In the genomic region with DNA sequence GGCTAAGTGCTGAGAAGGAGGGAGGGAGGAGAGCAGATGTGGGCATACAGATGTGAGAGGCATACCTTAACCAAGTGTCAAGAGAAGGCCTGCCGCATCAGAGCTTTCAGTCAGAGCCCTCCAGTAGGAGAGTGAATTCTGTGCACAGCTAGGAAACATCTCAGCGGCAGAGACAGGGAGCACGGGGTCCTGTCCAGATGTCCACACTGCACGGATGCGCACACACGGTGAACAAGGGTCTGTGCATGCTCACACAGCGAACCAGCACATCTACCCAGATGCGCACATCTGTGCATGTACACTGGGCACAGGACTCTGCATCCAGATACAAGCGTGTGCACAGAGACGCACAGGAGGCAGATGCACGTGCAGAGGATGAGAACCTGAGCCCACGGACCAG, we compare ENCODE assay signal across 21 cellular contexts.
DNase-seq lines count a peak whose midpoint lies in the region; ATAC-seq, FAIRE-seq and TF ChIP-seq lines count a peak whose summit lies in the region.
"Had no signal": no experiment of that assay in that cellular context is flagged by ENCODE, and none has a peak within 500 bp of the region (broad histone marks: within the 10 kb centered on the region; RNA-seq: fewer than 3 reads in every experiment).

No MANE protein-coding gene starts in this region.

- DNase-seq in natural killer cell (no peak), H1 (ENCODE audit: low read depth in 1 of 2, low spot score in 2 of 2) (no peak), posterior vena cava (ENCODE audit: low spot score) (peak; percentile 35), urothelium cell line (ENCODE audit: low spot score) (no peak), SHP77 treated with DMSO at 0.1 percent for 48 hours (lab: John Stamatoyannopoulos, UW) (no peak)
- DNase-seq in natural killer cell treated with Interleukin-12 subunit alpha and Interleukin-12 subunit beta and Interleukin-15 and Interleukin-18, amount 100 ng/mL, for 72 hours (ENCODE audit: low spot score): no peak
- DNase-seq: C1 segment of cervical spinal cord; Calu3; CD4-positive, alpha-beta memory T cell; COR-L47; DMS53; DMS79 treated with DMSO at 0.1 percent for 48 hours; GF-D8; HFFc6 had no signal

- H3K36me3 Mint-ChIP-seq in natural killer cell: no peaks in the 10 kb centered on the region
- H3K36me3 Mint-ChIP-seq in natural killer cell treated with Interleukin-12 subunit alpha and Interleukin-12 subunit beta and Interleukin-15 and Interleukin-18, amount 100 ng/mL, for 72 hours: no peaks in the 10 kb centered on the region
- H3K36me3 Mint-ChIP-seq: CD4-positive, alpha-beta memory T cell had no signal

- H4K20me1 ChIP-seq in H1 (replicated peaks in 1 of 2; ENCODE audit: control insufficient read depth in 1 of 2, insufficient read depth in 2 of 2, low read length in 2 of 2): no peaks in the 10 kb centered on the region

- no peaks in the 10 kb centered on the region for H3K36me3 ChIP-seq in H1 (ENCODE audit: control insufficient read depth in 2 of 4, insufficient read depth in 4 of 4, low read length in 3 of 4)
- H3K36me3 ChIP-seq: HAP-1 had no signal

- no peak overlapping the region for H3K27ac Mint-ChIP-seq in natural killer cell
- H3K27ac Mint-ChIP-seq in natural killer cell treated with Interleukin-12 subunit alpha and Interleukin-12 subunit beta and Interleukin-15 and Interleukin-18, amount 100 ng/mL, for 72 hours: no peak overlapping the region
- H3K27ac Mint-ChIP-seq: CD4-positive, alpha-beta memory T cell; GM23338; HFFc6 had no signal

- no peak overlapping the region for H3K4me2 ChIP-seq in H1 (ENCODE audit: insufficient read depth in 1 of 2, low read depth in 2 of 2, low read length in 2 of 2)
- H3K4me2 ChIP-seq: GM23338 had no signal

- H2BK12ac ChIP-seq in H1 (ENCODE audit: low read depth, low read length): no peak overlapping the region

- TF ChIP-seq EP300 in H1 (IDR thresholded peaks at IDR 0.05; ENCODE audit: borderline replicate concordance in 1 of 2, low read depth in 2 of 2, low read length in 2 of 2): no peak

- no peak for TF ChIP-seq CTCF in natural killer cell (IDR thresholded peaks at IDR 0.05)
- TF ChIP-seq CTCF in H1 (IDR thresholded peaks at IDR 0.05; ENCODE audit: control extremely low read depth in 1 of 3, insufficient read depth in 1 of 3, low read depth in 1 of 3, low read length in 3 of 3): no peak

- 0 out of 2 replicates have a peak overlapping the region, but pooled peaks have one; percentile 80 for H2BK20ac ChIP-seq in H1 (ENCODE audit: low read length)

- H3K23me2 ChIP-seq in H1 (ENCODE audit: low read depth, low read length): no peaks in the 10 kb centered on the region

- no peak overlapping the region for H3K56ac ChIP-seq in H1 (replicated peaks; ENCODE audit: insufficient read length, low read depth, low read length)

- no peak overlapping the region for H2AFZ ChIP-seq in H1 (ENCODE audit: low read length)
- H2AFZ ChIP-seq: GM23338 had no signal

- H3K79me2 ChIP-seq in H1 (ENCODE audit: control insufficient read depth in 1 of 2, insufficient read depth in 2 of 2, low read length in 2 of 2): no peaks in the 10 kb centered on the region

- H3K27ac ChIP-seq in H1 (ENCODE audit: low read depth, low read length): no peak overlapping the region

- H2BK120ac ChIP-seq in H1 (replicated peaks; ENCODE audit: low read depth, low read length): no peak overlapping the region

- H3K27me3 ChIP-seq in H1 (replicated peaks in 1 of 4; ENCODE audit: control insufficient read depth in 3 of 4, extremely low read depth in 1 of 4, insufficient read depth in 3 of 4, low read length in 3 of 4): no peaks in the 10 kb centered on the region; a peak in 1 of 7 replicates

- H3K14ac ChIP-seq in H1 (ENCODE audit: insufficient read length): no peak overlapping the region

- peak overlapping the region; percentile 50 for H4K91ac ChIP-seq in H1 (replicated peaks; ENCODE audit: insufficient read length, low read length)

- no peak for TF ChIP-seq POLR2A in H1 (IDR thresholded peaks at IDR 0.05; ENCODE audit: control extremely low read depth in 1 of 2, low read depth in 2 of 2, low read length in 2 of 2)

- no peak overlapping the region for H3K4me3 ChIP-seq in H1 (ENCODE audit: extremely low read depth in 1 of 4, insufficient read depth in 2 of 4, low read depth in 3 of 4, low read length in 4 of 4)
- H3K4me3 ChIP-seq: GM23338, HAP-1 had no signal

- H3K4me1 Mint-ChIP-seq in natural killer cell: peaks cover 9 to 14% of the 10 kb centered on the region in 2 donors
- peaks cover 0 to 11% of the 10 kb centered on the region in 2 donors for H3K4me1 Mint-ChIP-seq in natural killer cell treated with Interleukin-12 subunit alpha and Interleukin-12 subunit beta and Interleukin-15 and Interleukin-18, amount 100 ng/mL, for 72 hours (ENCODE audit: low read depth in 2 of 2)

- H3K18ac ChIP-seq in H1 (ENCODE audit: extremely low read depth, low read length): no peak overlapping the region

- H3K9ac ChIP-seq in H1 (replicated peaks in 1 of 4; ENCODE audit: extremely low read depth in 1 of 4, low read depth in 3 of 4, low read length in 3 of 4): no peak overlapping the region

- FAIRE-seq in H1 (lab: Jason Lieb, UNC) (no peak), urothelium cell line (lab: Jason Lieb, UNC) (peak; percentile 20)
- FAIRE-seq: GM12891, GM18507, H54 had no signal

- H3K9me3 ChIP-seq in H1 (ENCODE audit: insufficient read depth in 2 of 2, low read depth in 1 of 2, low read length in 1 of 2): no peaks in the 10 kb centered on the region
- H3K9me3 ChIP-seq: HAP-1 had no signal

- H3K79me1 ChIP-seq in H1 (ENCODE audit: low read depth, low read length): no peaks in the 10 kb centered on the region

- 85% methylated on average over 12 of the region's 12 CpGs; no CpG with 5 or more reads in 1 of the 2 experiments for WGBS in H1 (ENCODE audit: extremely low coverage in 1 of 2, insufficient coverage in 1 of 2, insufficient read length in 1 of 2, insufficient replicate concordance in 2 of 2, low coverage in 1 of 2, low lambda C conversion rate in 2 of 2, missing lambda C conversion rate in 1 of 2), 2 experiments

- H3K4me3 Mint-ChIP-seq in natural killer cell: peak overlapping the region; percentile 22
- H3K4me3 Mint-ChIP-seq in natural killer cell treated with Interleukin-12 subunit alpha and Interleukin-12 subunit beta and Interleukin-15 and Interleukin-18, amount 100 ng/mL, for 72 hours: no peak overlapping the region
- H3K4me3 Mint-ChIP-seq: GM23338, HFFc6 had no signal

- H2BK15ac ChIP-seq in H1 (ENCODE audit: low read length): no peak overlapping the region; the same call in 1 of the 2 replicates

- intact Hi-C loops in natural killer cell (cut with micrococcal nuclease): no loop called here
- intact Hi-C loops in posterior vena cava (cut with DNase I): no loop called here

- no peak overlapping the region for H3K23ac ChIP-seq in H1 (ENCODE audit: insufficient read length)

- no peak overlapping the region for H4K5ac ChIP-seq in H1 (ENCODE audit: insufficient read length, low read depth, low read length)

- H3K27me3 Mint-ChIP-seq in natural killer cell (ENCODE audit: low read depth in 2 of 2): no peaks in the 10 kb centered on the region
- peaks cover 0 to 14% of the 10 kb centered on the region in 2 donors for H3K27me3 Mint-ChIP-seq in natural killer cell treated with Interleukin-12 subunit alpha and Interleukin-12 subunit beta and Interleukin-15 and Interleukin-18, amount 100 ng/mL, for 72 hours

- CTCF ChIA-PET in H1 (lab: Charles Lee; ENCODE audit: partially characterized antibody): interaction anchor here (0.6 to 9.2 kb wide), 3 partner anchors 7 to 593 kb away, joined by 3 to 95 read pairs (median 34); no protein-coding TSS in a partner anchor

- H3K4me1 ChIP-seq in H1 (replicated peaks in 1 of 4; ENCODE audit: control insufficient read depth in 3 of 4, insufficient read depth in 4 of 4, low read length in 3 of 4): peaks cover 2 to 9% (median 6%) of the 10 kb centered on the region in 4 experiments
- H3K4me1 ChIP-seq: HAP-1 had no signal

- TF ChIP-seq RAD21 in H1 (IDR thresholded peaks at IDR 0.05 in 1 of 2, conservative IDR thresholded peaks at IDR 0.05 in 1 of 2; ENCODE audit: low read depth in 2 of 2, low read length in 2 of 2): no peak

- no peak overlapping the region for H3K4ac ChIP-seq in H1 (replicated peaks; ENCODE audit: insufficient read length, low read depth, low read length)

- no peak overlapping the region for H4K8ac ChIP-seq in H1 (ENCODE audit: extremely low read depth, insufficient read depth, low read length)

- H2BK5ac ChIP-seq in H1 (ENCODE audit: low read depth, low read length): no peak overlapping the region

- POLR2A ChIA-PET in H1 (lab: Charles Lee; ENCODE audit: partially characterized antibody): no interaction called here

- no peak overlapping the region for H2AK5ac ChIP-seq in H1 (ENCODE audit: low read depth, low read length)

- H3K9me3 Mint-ChIP-seq in natural killer cell: no peaks in the 10 kb centered on the region
- no peaks in the 10 kb centered on the region for H3K9me3 Mint-ChIP-seq in natural killer cell treated with Interleukin-12 subunit alpha and Interleukin-12 subunit beta and Interleukin-15 and Interleukin-18, amount 100 ng/mL, for 72 hours
- H3K9me3 Mint-ChIP-seq: CD4-positive, alpha-beta memory T cell; GM23338 had no signal

- ATAC-seq in natural killer cell (no peak), HG03025 (IDR thresholded peaks at IDR 0.05; ENCODE audit: low FRiP score, unreplicated experiment) (no peak), HG02840 (IDR thresholded peaks at IDR 0.05; ENCODE audit: low FRiP score, unreplicated experiment) (no peak)
- no peak for ATAC-seq in natural killer cell treated with Interleukin-12 subunit alpha and Interleukin-12 subunit beta and Interleukin-15 and Interleukin-18, amount 100 ng/mL, for 72 hours
- ATAC-seq: GM23338 had no signal

TF ChIP-seq in H1, 55 proteins besides CTCF, POLR2A, EP300 and RAD21 (continues in another document):
- TF ChIP-seq CBX5 (IDR thresholded peaks at IDR 0.05; ENCODE audit: low read depth, low read length) (no peak), NRF1 (IDR thresholded peaks at IDR 0.05; ENCODE audit: low read depth, low read length) (no peak), CHD2 (IDR thresholded peaks at IDR 0.05; ENCODE audit: low read length) (no peak), HDAC2 (IDR thresholded peaks at IDR 0.05; ENCODE audit: borderline replicate concordance in 1 of 2, low read depth in 2 of 2, low read length in 2 of 2) (no peak), BACH1 (IDR thresholded peaks at IDR 0.05; ENCODE audit: low read length) (no peak)
- TF ChIP-seq, protein P1, sequence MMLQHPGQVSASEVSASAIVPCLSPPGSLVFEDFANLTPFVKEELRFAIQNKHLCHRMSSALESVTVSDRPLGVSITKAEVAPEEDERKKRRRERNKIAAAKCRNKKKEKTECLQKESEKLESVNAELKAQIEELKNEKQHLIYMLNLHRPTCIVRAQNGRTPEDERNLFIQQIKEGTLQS (IDR thresholded peaks at IDR 0.05; ENCODE audit: insufficient read depth, low read depth, low read length): no peak
- TF ChIP-seq, protein P2, sequence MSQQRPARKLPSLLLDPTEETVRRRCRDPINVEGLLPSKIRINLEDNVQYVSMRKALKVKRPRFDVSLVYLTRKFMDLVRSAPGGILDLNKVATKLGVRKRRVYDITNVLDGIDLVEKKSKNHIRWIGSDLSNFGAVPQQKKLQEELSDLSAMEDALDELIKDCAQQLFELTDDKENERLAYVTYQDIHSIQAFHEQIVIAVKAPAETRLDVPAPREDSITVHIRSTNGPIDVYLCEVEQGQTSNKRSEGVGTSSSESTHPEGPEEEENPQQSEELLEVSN (IDR thresholded peaks at IDR 0.05): no peak
